ENCODE assay signal across 8 cellular contexts in genomic region chr13:38685974-38686571, GRCh38. TPM values are rescaled to one million over a fixed set of nuclear protein-coding genes. Genes with fewer than 3 reads are reported as not detected.
DNase-seq lines count a peak whose midpoint lies in the region; ATAC-seq and TF ChIP-seq lines count a peak whose summit lies in the region.

No MANE protein-coding gene starts in this region.

- H3K9me3 ChIP-seq in iPS-15b (ENCODE audit: control insufficient read depth, insufficient read depth, low read length) (no peaks in the 10 kb centered on the region), spleen (no peaks in the 10 kb centered on the region)

- ATAC-seq in GM21423 (IDR thresholded peaks at IDR 0.05; ENCODE audit: unreplicated experiment), result no peak
- no peak for ATAC-seq in HG02623 (IDR thresholded peaks at IDR 0.05; ENCODE audit: unreplicated experiment)

- H3K9ac ChIP-seq in iPS-15b (ENCODE audit: low read depth, low read length), result peak overlapping the region; percentile 12

- peak overlapping the region; percentile 67 for H3K4me3 ChIP-seq in iPS-15b (ENCODE audit: low read depth, low read length)
- peak overlapping the region in 7 of 8 donors; percentile 28 to 63 (median 33) for H3K4me3 ChIP-seq in spleen

- H3K4me1 ChIP-seq in iPS-15b (ENCODE audit: control insufficient read depth, insufficient read depth, low read length), result peaks cover 4% of the 10 kb centered on the region
- peaks cover 0 to 25% (median 11%) of the 10 kb centered on the region in 6 donors for H3K4me1 ChIP-seq in spleen

- intact Hi-C loops in spleen (cut with DNase I; ENCODE audit: low total_unique reads), result no loop called here

- no peak overlapping the region for H3K27ac ChIP-seq in spleen

- 1 to 2% (median 2%) methylated on average over 14 of the region's 14 CpGs for WGBS in spleen, 5 donors

- no peak for TF ChIP-seq POLR2A in spleen (IDR thresholded peaks at IDR 0.05)

- H3K27me3 ChIP-seq in iPS-15b (ENCODE audit: control insufficient read depth, insufficient read depth, low read length) (peaks cover 16% of the 10 kb centered on the region), spleen (replicated peaks in 1 of 7) (peaks cover 0 to 47% (median 17%) of the 10 kb centered on the region in 7 donors)

- H3K36me3 ChIP-seq in iPS-15b (ENCODE audit: control insufficient read depth, insufficient read depth, low read length), result peaks cover 5% of the 10 kb centered on the region
- H3K36me3 ChIP-seq in spleen, result no peaks in the 10 kb centered on the region

- DNase-seq in NCI-H1105 treated with DMSO at 0.1 percent for 48 hours (lab: John Stamatoyannopoulos, UW) (peak; percentile 37), NCI-H1105 (lab: John Stamatoyannopoulos, UW) (no peak), SW480 (ENCODE audit: low spot score) (peak; percentile 57), spleen (no peak), T-helper 1 cell (no peak)

- TF ChIP-seq CTCF in spleen (IDR thresholded peaks at IDR 0.05 in 8 of 11, conservative IDR thresholded peaks at IDR 0.05 in 3 of 11), result no peak

RNA-seq across cellular contexts. Expression of gene FREM2, which starts 0.8 kb away (rescaled TPM):
- total RNA-seq in spleen, result under 1 TPM; 0.09 to 0.93 (median 0.23) TPM
- under 1 TPM in 1 of 3 donors, not detected in 2; 0.03 TPM for polyA plus RNA-seq in spleen

Comparison
In these comparisons a context has a peak if more than half of its experiments do, and no peak if none do; other contexts are left out.
1. DNase-seq: peak in NCI-H1105 treated with DMSO at 0.1 percent for 48 hours (single experiment) and SW480 (single experiment); none in NCI-H1105 (single experiment), spleen (single experiment) and T-helper 1 cell (0 of 5).